8 cellular contexts compared by ENCODE assay signal in genomic region chr9:129803679-129804065, GRCh38. TPM values are rescaled to one million over a fixed set of nuclear protein-coding genes. Genes with fewer than 3 reads are reported as not detected.
A peak's percentile ranks its signal among the peaks of the same experiment; 100 is the strongest.
DNase-seq lines count a peak whose midpoint lies in the region; ATAC-seq and TF ChIP-seq lines count a peak whose summit lies in the region.

No MANE protein-coding gene starts in this region.

- no peaks in the 10 kb centered on the region for H3K9me3 ChIP-seq in CD4-positive, alpha-beta memory T cell (ENCODE audit: control insufficient read depth in 1 of 2, low read length in 2 of 2)
- H3K9me3 ChIP-seq in left lung (no peaks in the 10 kb centered on the region), tibial artery (no peaks in the 10 kb centered on the region)

- no peaks in the 10 kb centered on the region for H3K27me3 ChIP-seq in CD4-positive, alpha-beta memory T cell (ENCODE audit: insufficient read depth, low read length)
- H3K27me3 ChIP-seq in left lung (no peaks in the 10 kb centered on the region), tibial artery (no peaks in the 10 kb centered on the region)

- peak overlapping the region; percentile 82 to 96 (median 93) for H3K4me3 Mint-ChIP-seq in CD4-positive, alpha-beta memory T cell
- H3K4me3 Mint-ChIP-seq in activated naive CD8-positive, alpha-beta T cell treated with anti-CD3 and anti-CD28 coated beads, Interleukin-2, amount 10 ng/mL, durations not matched to agents 7 days and 5 days = peak overlapping the region; percentile 94

- POLR2A ChIA-PET in CD4-positive, alpha-beta memory T cell (lab: Charles Lee; ENCODE audit: partially characterized antibody) = interaction anchor here (0.7 to 2.5 kb wide), 11 partner anchors 8 to 239 kb away, joined by 3 to 13 read pairs (median 5); partner anchors contain the start of genes C9orf78, FNBP1, NTMT1 and USP20
- POLR2A ChIA-PET in activated naive CD8-positive, alpha-beta T cell treated with anti-CD3 and anti-CD28 coated beads, Interleukin-2, amount 10 ng/mL, durations not matched to agents 7 days and 5 days (lab: Charles Lee) = interaction anchor here (0.7 to 1.9 kb wide), 12 partner anchors 14 to 663 kb away, joined by 3 to 16 read pairs (median 4); partner anchors contain the start of genes C9orf78 and NTMT1

- DNase-seq in CD4-positive, alpha-beta memory T cell = no peak
- no peak for DNase-seq in activated naive CD8-positive, alpha-beta T cell treated with anti-CD3 and anti-CD28 coated beads, Interleukin-2, amount 10 ng/mL, durations not matched to agents 7 days and 5 days
- DNase-seq in left lung (no peak), tibial artery (no peak), SHP77 treated with DMSO at 0.1 percent for 48 hours (lab: John Stamatoyannopoulos, UW) (no peak), SK-N-DZ (ENCODE audit: low spot score) (no peak), DMS79 (lab: John Stamatoyannopoulos, UW) (no peak)

- H3K27ac ChIP-seq in CD4-positive, alpha-beta memory T cell (ENCODE audit: low read depth, low read length) = peak overlapping the region; percentile 85
- H3K27ac ChIP-seq in left lung (peak overlapping the region; percentile 74 to 88), tibial artery (peak overlapping the region; percentile 74 to 81)

- peaks cover 0 to 1% (median 0%) of the 10 kb centered on the region in 8 donors for H3K9me3 Mint-ChIP-seq in CD4-positive, alpha-beta memory T cell
- H3K9me3 Mint-ChIP-seq in activated naive CD8-positive, alpha-beta T cell treated with anti-CD3 and anti-CD28 coated beads, Interleukin-2, amount 10 ng/mL, durations not matched to agents 7 days and 5 days = no peaks in the 10 kb centered on the region

- peaks cover 17 to 32% (median 23%) of the 10 kb centered on the region in 4 donors for H3K4me1 Mint-ChIP-seq in CD4-positive, alpha-beta memory T cell
- H3K4me1 Mint-ChIP-seq in activated naive CD8-positive, alpha-beta T cell treated with anti-CD3 and anti-CD28 coated beads, Interleukin-2, amount 10 ng/mL, durations not matched to agents 7 days and 5 days = peaks cover 21% of the 10 kb centered on the region

- TF ChIP-seq CTCF in left lung (IDR thresholded peaks at IDR 0.05) (no peak), tibial artery (IDR thresholded peaks at IDR 0.05) (no peak)

- intact Hi-C loops in CD4-positive, alpha-beta memory T cell (cut with micrococcal nuclease) = loop anchor here (1.0 kb wide), 3 partner anchors 21 to 81 kb away; partner anchors contain the start of genes C9orf78, TOR1A and USP20
- intact Hi-C loops in left lung (cut with DNase I) (no loop called here), tibial artery (cut with DNase I; ENCODE audit: low total_unique reads) (no loop called here)

- no peaks in the 10 kb centered on the region for H3K27me3 Mint-ChIP-seq in CD4-positive, alpha-beta memory T cell
- no peaks in the 10 kb centered on the region for H3K27me3 Mint-ChIP-seq in activated naive CD8-positive, alpha-beta T cell treated with anti-CD3 and anti-CD28 coated beads, Interleukin-2, amount 10 ng/mL, durations not matched to agents 7 days and 5 days

- CTCF ChIA-PET in CD4-positive, alpha-beta memory T cell (lab: Charles Lee; ENCODE audit: partially characterized antibody) = interaction anchor here (0.9 to 1.2 kb wide), 3 partner anchors 81 to 672 kb away, joined by 3 to 4 read pairs (median 3); no protein-coding TSS in a partner anchor

- peaks cover 27% of the 10 kb centered on the region for H3K4me1 ChIP-seq in CD4-positive, alpha-beta memory T cell (ENCODE audit: insufficient read depth, low read length)
- H3K4me1 ChIP-seq in left lung (peaks cover 5 to 45% of the 10 kb centered on the region in 2 donors), tibial artery (peaks cover 0 to 15% (median 10%) of the 10 kb centered on the region in 4 donors)

- peak overlapping the region; percentile 77 to 78 for H3K4me3 ChIP-seq in CD4-positive, alpha-beta memory T cell (ENCODE audit: low read length in 2 of 2)
- peak overlapping the region; percentile 85 to 90 for H3K4me3 ChIP-seq in left lung
- H3K4me3 ChIP-seq in tibial artery = peak overlapping the region; percentile 68 to 87

- H3K36me3 Mint-ChIP-seq in CD4-positive, alpha-beta memory T cell = peaks cover 17 to 27% of the 10 kb centered on the region in 2 donors
- peaks cover 31% of the 10 kb centered on the region for H3K36me3 Mint-ChIP-seq in activated naive CD8-positive, alpha-beta T cell treated with anti-CD3 and anti-CD28 coated beads, Interleukin-2, amount 10 ng/mL, durations not matched to agents 7 days and 5 days

- ATAC-seq in HG02885 (IDR thresholded peaks at IDR 0.05; ENCODE audit: poor library complexity, unreplicated experiment) (peak; percentile 11), left lung (no peak)
- ATAC-seq in activated naive CD8-positive, alpha-beta T cell treated with anti-CD3 and anti-CD28 coated beads, Interleukin-2, amount 10 ng/mL, durations not matched to agents 7 days and 5 days (ENCODE audit: low read depth) = no peak

- peak overlapping the region; percentile 61 to 96 (median 88) for H3K27ac Mint-ChIP-seq in CD4-positive, alpha-beta memory T cell
- H3K27ac Mint-ChIP-seq in activated naive CD8-positive, alpha-beta T cell treated with anti-CD3 and anti-CD28 coated beads, Interleukin-2, amount 10 ng/mL, durations not matched to agents 7 days and 5 days = peak overlapping the region; percentile 80

- peaks cover 16% of the 10 kb centered on the region for H3K36me3 ChIP-seq in CD4-positive, alpha-beta memory T cell (ENCODE audit: insufficient read depth, low read length)
- H3K36me3 ChIP-seq in left lung (peaks cover 0 to 23% of the 10 kb centered on the region in 2 donors), tibial artery (peaks cover 5 to 35% (median 18%) of the 10 kb centered on the region in 3 donors)

RNA-seq across cellular contexts. Expression of gene TOR1B, which starts 0.7 kb away (rescaled TPM):
- total RNA-seq in CD4-positive, alpha-beta memory T cell = 10 to 100 TPM; 29.5 to 33.0 TPM
- 10 to 100 TPM; 17.5 to 24.4 TPM for polyA plus RNA-seq in CD4-positive, alpha-beta memory T cell
- 10 to 100 TPM; 28.6 TPM for total RNA-seq in activated naive CD8-positive, alpha-beta T cell treated with anti-CD3 and anti-CD28 coated beads, Interleukin-2, amount 10 ng/mL, durations not matched to agents 7 days and 5 days
- total RNA-seq in left lung = 10 to 100 TPM; 26.1 to 32.1 TPM
- polyA plus RNA-seq in SK-N-DZ (2014; cell fraction: cytosol; rRNA removed) = 22.3 and 26.3 TPM in 2 replicates
- 17.2 and 20.8 TPM in 2 replicates for polyA plus RNA-seq in SK-N-DZ (2014; cell fraction: nucleus; rRNA removed)

RNA-seq across cellular contexts. Expression of gene TOR1A, which starts 20.3 kb away (rescaled TPM):
- total RNA-seq in CD4-positive, alpha-beta memory T cell = 10 to 100 TPM; 39.8 to 41.9 TPM
- polyA plus RNA-seq in CD4-positive, alpha-beta memory T cell = 10 to 100 TPM; 66.3 to 82.5 TPM
- total RNA-seq in activated naive CD8-positive, alpha-beta T cell treated with anti-CD3 and anti-CD28 coated beads, Interleukin-2, amount 10 ng/mL, durations not matched to agents 7 days and 5 days = 10 to 100 TPM; 46.6 to 47.2 TPM
- total RNA-seq in left lung = 10 to 100 TPM; 32.0 to 38.5 TPM
- polyA plus RNA-seq in SK-N-DZ (2014; cell fraction: cytosol; rRNA removed) = 39.8 and 49.7 TPM in 2 replicates
- 32.0 and 32.9 TPM in 2 replicates for polyA plus RNA-seq in SK-N-DZ (2014; cell fraction: nucleus; rRNA removed)

RNA-seq across cellular contexts. Expression of gene C9orf78, which starts 31.4 kb away (rescaled TPM):
- 10 to 100 TPM; 95.5 to 96.9 TPM for total RNA-seq in CD4-positive, alpha-beta memory T cell
- polyA plus RNA-seq in CD4-positive, alpha-beta memory T cell = 100 to 1,000 TPM; 204 to 206 TPM
- 10 to 100 TPM; 71.4 to 73.4 TPM for total RNA-seq in activated naive CD8-positive, alpha-beta T cell treated with anti-CD3 and anti-CD28 coated beads, Interleukin-2, amount 10 ng/mL, durations not matched to agents 7 days and 5 days
- total RNA-seq in left lung = 10 to 100 TPM; 30.1 to 31.8 TPM
- 102 and 127 TPM in 2 replicates for polyA plus RNA-seq in SK-N-DZ (2014; cell fraction: cytosol; rRNA removed)
- 16.2 and 22.4 TPM in 2 replicates for polyA plus RNA-seq in SK-N-DZ (2014; cell fraction: nucleus; rRNA removed)

RNA-seq across cellular contexts. Expression of gene USP20, which starts 31.6 kb away (rescaled TPM):
- 100 to 1,000 TPM; 123 to 132 TPM for total RNA-seq in CD4-positive, alpha-beta memory T cell
- 10 to 100 TPM; 36.5 to 55.9 TPM for polyA plus RNA-seq in CD4-positive, alpha-beta memory T cell
- 100 to 1,000 TPM; 107 to 111 TPM for total RNA-seq in activated naive CD8-positive, alpha-beta T cell treated with anti-CD3 and anti-CD28 coated beads, Interleukin-2, amount 10 ng/mL, durations not matched to agents 7 days and 5 days
- total RNA-seq in left lung = 10 to 100 TPM; 21.0 to 22.9 TPM
- polyA plus RNA-seq in SK-N-DZ (2014; cell fraction: cytosol; rRNA removed) = 12.4 and 23.8 TPM in 2 replicates
- 72.5 and 99.4 TPM in 2 replicates for polyA plus RNA-seq in SK-N-DZ (2014; cell fraction: nucleus; rRNA removed)

RNA-seq across cellular contexts. Expression of gene PTGES, which starts 50.8 kb away (rescaled TPM):
- not detected for total RNA-seq in CD4-positive, alpha-beta memory T cell
- polyA plus RNA-seq in CD4-positive, alpha-beta memory T cell = not detected
- not detected for total RNA-seq in activated naive CD8-positive, alpha-beta T cell treated with anti-CD3 and anti-CD28 coated beads, Interleukin-2, amount 10 ng/mL, durations not matched to agents 7 days and 5 days
- total RNA-seq in left lung = 1 to 10 TPM; 3.2 to 9.8 TPM
- polyA plus RNA-seq in SK-N-DZ (2014; cell fraction: cytosol; rRNA removed) = not detected in 2 replicates
- polyA plus RNA-seq in SK-N-DZ (2014; cell fraction: nucleus; rRNA removed) = not detected in 2 replicates
